Comparison of ENCODE assay signal across 1 cellular context in the genomic region with DNA sequence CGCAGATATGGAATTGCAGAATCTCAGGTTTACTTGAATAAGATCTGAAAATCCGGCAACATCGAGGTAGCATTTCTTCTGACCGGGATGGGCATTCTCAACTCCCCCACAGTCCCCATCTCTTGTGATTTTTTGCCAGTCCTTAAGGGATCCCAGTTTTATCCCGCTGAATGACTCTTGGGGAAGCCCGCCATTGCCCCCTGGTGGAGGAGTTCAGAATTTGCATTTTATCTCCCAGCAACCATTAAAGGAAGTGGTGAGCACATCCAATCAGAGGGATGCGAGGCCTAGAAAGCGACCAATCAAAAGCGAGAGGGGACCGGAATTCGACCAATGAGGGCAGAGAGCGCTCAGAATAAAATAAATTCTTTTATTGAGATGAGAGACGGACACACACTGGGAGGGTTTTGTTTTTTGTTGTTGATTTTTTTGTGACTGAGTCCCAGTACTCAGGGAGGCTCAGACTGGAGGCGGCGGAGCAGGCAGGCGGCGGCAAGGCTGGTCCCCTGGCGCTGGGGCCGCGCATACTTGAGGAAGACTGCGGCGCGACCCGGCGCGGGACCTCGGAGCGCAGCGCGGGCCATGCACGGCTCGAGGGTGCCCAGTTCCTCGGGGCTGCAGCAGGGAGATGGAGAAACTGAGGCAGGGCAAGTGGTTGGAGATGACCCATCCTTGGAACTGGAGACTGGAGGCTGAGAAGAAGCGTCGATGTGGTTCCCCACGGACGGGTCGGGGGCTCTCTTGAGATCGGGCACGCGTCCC.
A peak's percentile ranks its signal among the peaks of the same experiment; 100 is the strongest.
TF ChIP-seq lines count a peak whose summit lies in the region.

No MANE protein-coding gene starts in this region.

TF ChIP-seq in HepG2, 621 proteins besides CTCF, POLR2A, EP300 and RAD21 (continued from another document and continues in another):
- TF ChIP-seq, protein P1, sequence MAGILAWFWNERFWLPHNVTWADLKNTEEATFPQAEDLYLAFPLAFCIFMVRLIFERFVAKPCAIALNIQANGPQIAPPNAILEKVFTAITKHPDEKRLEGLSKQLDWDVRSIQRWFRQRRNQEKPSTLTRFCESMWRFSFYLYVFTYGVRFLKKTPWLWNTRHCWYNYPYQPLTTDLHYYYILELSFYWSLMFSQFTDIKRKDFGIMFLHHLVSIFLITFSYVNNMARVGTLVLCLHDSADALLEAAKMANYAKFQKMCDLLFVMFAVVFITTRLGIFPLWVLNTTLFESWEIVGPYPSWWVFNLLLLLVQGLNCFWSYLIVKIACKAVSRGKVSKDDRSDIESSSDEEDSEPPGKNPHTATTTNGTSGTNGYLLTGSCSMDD (CRISPR knock-in tag; IDR thresholded peaks at IDR 0.05), result no peak
- TF ChIP-seq, protein P2, sequence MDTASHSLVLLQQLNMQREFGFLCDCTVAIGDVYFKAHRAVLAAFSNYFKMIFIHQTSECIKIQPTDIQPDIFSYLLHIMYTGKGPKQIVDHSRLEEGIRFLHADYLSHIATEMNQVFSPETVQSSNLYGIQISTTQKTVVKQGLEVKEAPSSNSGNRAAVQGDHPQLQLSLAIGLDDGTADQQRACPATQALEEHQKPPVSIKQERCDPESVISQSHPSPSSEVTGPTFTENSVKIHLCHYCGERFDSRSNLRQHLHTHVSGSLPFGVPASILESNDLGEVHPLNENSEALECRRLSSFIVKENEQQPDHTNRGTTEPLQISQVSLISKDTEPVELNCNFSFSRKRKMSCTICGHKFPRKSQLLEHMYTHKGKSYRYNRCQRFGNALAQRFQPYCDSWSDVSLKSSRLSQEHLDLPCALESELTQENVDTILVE (CRISPR knock-in tag; IDR thresholded peaks at IDR 0.05), result 0 out of 2 replicates have a peak, but pooled peaks have one; percentile 50
- no peak for TF ChIP-seq ZNF430 (CRISPR knock-in tag; IDR thresholded peaks at IDR 0.05)
- 0 out of 2 replicates have a peak, but pooled peaks have one; percentile 27 for TF ChIP-seq IKZF5 (CRISPR knock-in tag; IDR thresholded peaks at IDR 0.05)
- TF ChIP-seq, protein P3, sequence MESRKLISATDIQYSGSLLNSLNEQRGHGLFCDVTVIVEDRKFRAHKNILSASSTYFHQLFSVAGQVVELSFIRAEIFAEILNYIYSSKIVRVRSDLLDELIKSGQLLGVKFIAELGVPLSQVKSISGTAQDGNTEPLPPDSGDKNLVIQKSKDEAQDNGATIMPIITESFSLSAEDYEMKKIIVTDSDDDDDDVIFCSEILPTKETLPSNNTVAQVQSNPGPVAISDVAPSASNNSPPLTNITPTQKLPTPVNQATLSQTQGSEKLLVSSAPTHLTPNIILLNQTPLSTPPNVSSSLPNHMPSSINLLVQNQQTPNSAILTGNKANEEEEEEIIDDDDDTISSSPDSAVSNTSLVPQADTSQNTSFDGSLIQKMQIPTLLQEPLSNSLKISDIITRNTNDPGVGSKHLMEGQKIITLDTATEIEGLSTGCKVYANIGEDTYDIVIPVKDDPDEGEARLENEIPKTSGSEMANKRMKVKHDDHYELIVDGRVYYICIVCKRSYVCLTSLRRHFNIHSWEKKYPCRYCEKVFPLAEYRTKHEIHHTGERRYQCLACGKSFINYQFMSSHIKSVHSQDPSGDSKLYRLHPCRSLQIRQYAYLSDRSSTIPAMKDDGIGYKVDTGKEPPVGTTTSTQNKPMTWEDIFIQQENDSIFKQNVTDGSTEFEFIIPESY (CRISPR knock-in tag; IDR thresholded peaks at IDR 0.05), result no peak
- no peak for TF ChIP-seq MLXIP (CRISPR knock-in tag; IDR thresholded peaks at IDR 0.05; ENCODE audit: borderline replicate concordance)
- no peak for TF ChIP-seq FOXP1 (IDR thresholded peaks at IDR 0.05)
- TF ChIP-seq FOXP1 (CRISPR knock-in tag; IDR thresholded peaks at IDR 0.05), result no peak
- no peak for TF ChIP-seq TARDBP (CRISPR knock-in tag; IDR thresholded peaks at IDR 0.05)
- no peak for TF ChIP-seq PTBP1 (IDR thresholded peaks at IDR 0.05; ENCODE audit: low read depth, low read length, poor library complexity, severe bottlenecking)
- no peak for TF ChIP-seq ZBTB20 (CRISPR knock-in tag; IDR thresholded peaks at IDR 0.05; ENCODE audit: borderline replicate concordance, low read depth)
- TF ChIP-seq IRX3 (CRISPR knock-in tag; IDR thresholded peaks at IDR 0.05; ENCODE audit: borderline replicate concordance, low read depth), result no peak
- no peak for TF ChIP-seq FIP1L1 (IDR thresholded peaks at IDR 0.05; ENCODE audit: borderline replicate concordance, insufficient read depth, low read depth, low read length)
- no peak for TF ChIP-seq ZSCAN29 (CRISPR knock-in tag; conservative IDR thresholded peaks at IDR 0.05)
- TF ChIP-seq ZNF780A (CRISPR knock-in tag; IDR thresholded peaks at IDR 0.05), result no peak
- no peak for TF ChIP-seq ZNF703 (CRISPR knock-in tag; IDR thresholded peaks at IDR 0.05; ENCODE audit: borderline replicate concordance)
- TF ChIP-seq ZNF792 (CRISPR knock-in tag; IDR thresholded peaks at IDR 0.05), result peak; percentile 34; the same call in 1 of the 2 replicates
- TF ChIP-seq ZNF432 (CRISPR knock-in tag; IDR thresholded peaks at IDR 0.05; ENCODE audit: borderline replicate concordance), result no peak
- TF ChIP-seq, protein P4, sequence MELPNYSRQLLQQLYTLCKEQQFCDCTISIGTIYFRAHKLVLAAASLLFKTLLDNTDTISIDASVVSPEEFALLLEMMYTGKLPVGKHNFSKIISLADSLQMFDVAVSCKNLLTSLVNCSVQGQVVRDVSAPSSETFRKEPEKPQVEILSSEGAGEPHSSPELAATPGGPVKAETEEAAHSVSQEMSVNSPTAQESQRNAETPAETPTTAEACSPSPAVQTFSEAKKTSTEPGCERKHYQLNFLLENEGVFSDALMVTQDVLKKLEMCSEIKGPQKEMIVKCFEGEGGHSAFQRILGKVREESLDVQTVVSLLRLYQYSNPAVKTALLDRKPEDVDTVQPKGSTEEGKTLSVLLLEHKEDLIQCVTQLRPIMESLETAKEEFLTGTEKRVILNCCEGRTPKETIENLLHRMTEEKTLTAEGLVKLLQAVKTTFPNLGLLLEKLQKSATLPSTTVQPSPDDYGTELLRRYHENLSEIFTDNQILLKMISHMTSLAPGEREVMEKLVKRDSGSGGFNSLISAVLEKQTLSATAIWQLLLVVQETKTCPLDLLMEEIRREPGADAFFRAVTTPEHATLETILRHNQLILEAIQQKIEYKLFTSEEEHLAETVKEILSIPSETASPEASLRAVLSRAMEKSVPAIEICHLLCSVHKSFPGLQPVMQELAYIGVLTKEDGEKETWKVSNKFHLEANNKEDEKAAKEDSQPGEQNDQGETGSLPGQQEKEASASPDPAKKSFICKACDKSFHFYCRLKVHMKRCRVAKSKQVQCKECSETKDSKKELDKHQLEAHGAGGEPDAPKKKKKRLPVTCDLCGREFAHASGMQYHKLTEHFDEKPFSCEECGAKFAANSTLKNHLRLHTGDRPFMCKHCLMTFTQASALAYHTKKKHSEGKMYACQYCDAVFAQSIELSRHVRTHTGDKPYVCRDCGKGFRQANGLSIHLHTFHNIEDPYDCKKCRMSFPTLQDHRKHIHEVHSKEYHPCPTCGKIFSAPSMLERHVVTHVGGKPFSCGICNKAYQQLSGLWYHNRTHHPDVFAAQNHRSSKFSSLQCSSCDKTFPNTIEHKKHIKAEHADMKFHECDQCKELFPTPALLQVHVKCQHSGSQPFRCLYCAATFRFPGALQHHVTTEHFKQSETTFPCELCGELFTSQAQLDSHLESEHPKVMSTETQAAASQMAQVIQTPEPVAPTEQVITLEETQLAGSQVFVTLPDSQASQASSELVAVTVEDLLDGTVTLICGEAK (IDR thresholded peaks at IDR 0.05), result no peak
- TF ChIP-seq, protein P4 (CRISPR knock-in tag; IDR thresholded peaks at IDR 0.05), result no peak
- TF ChIP-seq IKZF4 (CRISPR knock-in tag; IDR thresholded peaks at IDR 0.05; ENCODE audit: borderline replicate concordance, low read depth, not compliant biosample characterization), result no peak
- no peak for TF ChIP-seq KDM2A (CRISPR knock-in tag; IDR thresholded peaks at IDR 0.05; ENCODE audit: borderline replicate concordance, low read depth)
- TF ChIP-seq, protein P5, sequence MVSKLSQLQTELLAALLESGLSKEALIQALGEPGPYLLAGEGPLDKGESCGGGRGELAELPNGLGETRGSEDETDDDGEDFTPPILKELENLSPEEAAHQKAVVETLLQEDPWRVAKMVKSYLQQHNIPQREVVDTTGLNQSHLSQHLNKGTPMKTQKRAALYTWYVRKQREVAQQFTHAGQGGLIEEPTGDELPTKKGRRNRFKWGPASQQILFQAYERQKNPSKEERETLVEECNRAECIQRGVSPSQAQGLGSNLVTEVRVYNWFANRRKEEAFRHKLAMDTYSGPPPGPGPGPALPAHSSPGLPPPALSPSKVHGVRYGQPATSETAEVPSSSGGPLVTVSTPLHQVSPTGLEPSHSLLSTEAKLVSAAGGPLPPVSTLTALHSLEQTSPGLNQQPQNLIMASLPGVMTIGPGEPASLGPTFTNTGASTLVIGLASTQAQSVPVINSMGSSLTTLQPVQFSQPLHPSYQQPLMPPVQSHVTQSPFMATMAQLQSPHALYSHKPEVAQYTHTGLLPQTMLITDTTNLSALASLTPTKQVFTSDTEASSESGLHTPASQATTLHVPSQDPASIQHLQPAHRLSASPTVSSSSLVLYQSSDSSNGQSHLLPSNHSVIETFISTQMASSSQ (IDR thresholded peaks at IDR 0.05; ENCODE audit: low read depth), result no peak
- TF ChIP-seq, protein P5 (CRISPR knock-in tag; IDR thresholded peaks at IDR 0.05; ENCODE audit: borderline replicate concordance), result no peak
- no peak for TF ChIP-seq SRSF9 (IDR thresholded peaks at IDR 0.05; ENCODE audit: borderline replicate concordance, insufficient read depth, low read depth, low read length, poor library complexity, severe bottlenecking)
- TF ChIP-seq MAFF (IDR thresholded peaks at IDR 0.05; ENCODE audit: low read depth, low read length), result no peak
- TF ChIP-seq ZNF569 (CRISPR knock-in tag; IDR thresholded peaks at IDR 0.05; ENCODE audit: borderline replicate concordance), result no peak
- TF ChIP-seq MIXL1 (CRISPR knock-in tag; IDR thresholded peaks at IDR 0.05), result peak; percentile 33; the same call in 1 of the 2 replicates
- peak; percentile 67 for TF ChIP-seq ELF3 (CRISPR knock-in tag; IDR thresholded peaks at IDR 0.05)
